7 cellular contexts compared by ENCODE assay signal in genomic region chr14:82091097-82091496, GRCh38.
"Had no signal": no experiment of that assay in that cellular context is flagged by ENCODE, and none has a peak within 500 bp of the region (broad histone marks: within the 10 kb centered on the region; RNA-seq: fewer than 3 reads in every experiment).

No MANE protein-coding gene starts in this region.

- H3K4me1 Mint-ChIP-seq: IgD-negative memory B cell had no signal

- H3K36me3 Mint-ChIP-seq: IgD-negative memory B cell had no signal

- H3K27ac Mint-ChIP-seq: IgD-negative memory B cell had no signal

- FAIRE-seq: HepG2, HTR-8/SVneo, K562 had no signal

- H3K27ac ChIP-seq: HL-60 had no signal

- H3K4me3 Mint-ChIP-seq: IgD-negative memory B cell had no signal

- H3K4me3 ChIP-seq: K562 had no signal

- H3K27me3 Mint-ChIP-seq: IgD-negative memory B cell had no signal

- DNase-seq: IMR-90, KBM-7 had no signal
